8 cellular contexts compared by ENCODE assay signal in the genomic region with DNA sequence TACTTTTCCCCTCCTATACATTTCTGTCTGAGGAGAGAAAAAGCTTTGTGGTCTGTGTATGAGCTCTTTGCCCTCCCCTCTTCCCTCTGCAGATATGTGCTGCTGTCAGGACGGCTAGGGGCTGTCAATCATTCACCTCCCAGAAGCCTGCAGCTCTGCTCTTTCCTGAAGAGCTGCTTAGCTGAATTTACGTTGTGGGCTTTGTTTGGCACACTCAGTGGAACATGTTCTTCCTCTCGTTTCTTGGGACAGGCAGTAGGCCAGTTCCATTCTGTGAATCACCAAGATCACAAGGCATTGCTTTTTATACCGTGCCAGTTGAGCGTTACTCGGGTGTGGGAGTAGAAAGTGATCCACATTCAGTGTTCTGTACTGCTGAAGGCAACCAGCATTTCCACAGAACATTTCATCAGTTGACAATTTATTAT.
DNase-seq lines count a peak whose midpoint lies in the region; ATAC-seq and TF ChIP-seq lines count a peak whose summit lies in the region.

No MANE protein-coding gene starts in this region.

- H3K4me1 ChIP-seq in endodermal cell (ENCODE audit: control insufficient read depth, insufficient read depth, low read length): peaks cover 8% of the 10 kb centered on the region

- ATAC-seq in activated T-cell treated with anti-CD3 and anti-CD28 coated beads, Interleukin-2, amount 50 U/mL, for 72 hours (replicated peaks in 1 of 2): no peak
- ATAC-seq in left cardiac atrium (peak; percentile 94 to 96), HG03469 (IDR thresholded peaks at IDR 0.05; ENCODE audit: unreplicated experiment) (no peak)
- ATAC-seq in stimulated activated naive B cell treated with anti-CD40 and anti-IgM and Interleukin-4, amounts not matched to agents 10 μg/mL and 1 μg/mL and 100 μg/mL, for 72 hours (replicated peaks): peak; percentile 45 to 46

- peaks cover 48% of the 10 kb centered on the region for H3K4me1 Mint-ChIP-seq in activated T-cell treated with anti-CD3 and anti-CD28 coated beads, Interleukin-2, amount 50 U/mL, for 24 hours (ENCODE audit: low read depth)
- H3K4me1 Mint-ChIP-seq in activated T-cell treated with anti-CD3 and anti-CD28 coated beads, Interleukin-2, amount 50 U/mL, for 72 hours (ENCODE audit: low read depth): peaks cover 50% of the 10 kb centered on the region
- peaks cover 5 to 6% of the 10 kb centered on the region in 2 donors for H3K4me1 Mint-ChIP-seq in stimulated activated naive B cell treated with anti-CD40 and anti-IgM and Interleukin-4, amounts not matched to agents 10 μg/mL and 1 μg/mL and 100 μg/mL, for 72 hours
- H3K4me1 Mint-ChIP-seq in endodermal cell: peaks cover 14% of the 10 kb centered on the region

- intact Hi-C loops in left cardiac atrium (cut with DNase I): loop anchor here in 1 of 2 donors (5.0 kb wide), 1 partner anchor 286 kb away; no protein-coding TSS in a partner anchor

- no peak overlapping the region for H3K9ac ChIP-seq in endodermal cell (ENCODE audit: extremely low read depth, low read length, poor library complexity, severe bottlenecking)

- H3K4me3 Mint-ChIP-seq in activated T-cell treated with anti-CD3 and anti-CD28 coated beads, Interleukin-2, amount 50 U/mL, for 24 hours: no peak overlapping the region
- peak overlapping the region; percentile 27 to 29 for H3K4me3 Mint-ChIP-seq in activated T-cell treated with anti-CD3 and anti-CD28 coated beads, Interleukin-2, amount 50 U/mL, for 72 hours
- no peak overlapping the region for H3K4me3 Mint-ChIP-seq in stimulated activated naive B cell treated with anti-CD40 and anti-IgM and Interleukin-4, amounts not matched to agents 10 μg/mL and 1 μg/mL and 100 μg/mL, for 72 hours
- H3K4me3 Mint-ChIP-seq in endodermal cell: no peak overlapping the region

- no peaks in the 10 kb centered on the region for H3K9me3 ChIP-seq in endodermal cell (ENCODE audit: control insufficient read depth, low read length)

- 80 to 89% methylated on average over 2 to 6 of the region's 6 CpGs for WGBS in endodermal cell (ENCODE audit: insufficient coverage in 1 of 2, insufficient read length in 1 of 2), 2 experiments

- no peak overlapping the region for H3K27ac ChIP-seq in endodermal cell (ENCODE audit: low read depth, low read length)

- no peaks in the 10 kb centered on the region for H3K36me3 Mint-ChIP-seq in activated T-cell treated with anti-CD3 and anti-CD28 coated beads, Interleukin-2, amount 50 U/mL, for 24 hours (ENCODE audit: low read depth)
- no peaks in the 10 kb centered on the region for H3K36me3 Mint-ChIP-seq in activated T-cell treated with anti-CD3 and anti-CD28 coated beads, Interleukin-2, amount 50 U/mL, for 72 hours (ENCODE audit: insufficient read depth in 2 of 2)
- H3K36me3 Mint-ChIP-seq in stimulated activated naive B cell treated with anti-CD40 and anti-IgM and Interleukin-4, amounts not matched to agents 10 μg/mL and 1 μg/mL and 100 μg/mL, for 72 hours: no peaks in the 10 kb centered on the region
- H3K36me3 Mint-ChIP-seq in endodermal cell (ENCODE audit: low read depth): no peaks in the 10 kb centered on the region

- TF ChIP-seq CTCF in endodermal cell (conservative IDR thresholded peaks at IDR 0.05): no peak

- DNase-seq in activated T-cell treated with anti-CD3 and anti-CD28 coated beads, Interleukin-2, amount 50 U/mL, for 24 hours: no peak
- DNase-seq in activated T-cell treated with anti-CD3 and anti-CD28 coated beads for 4 hours: no peak
- DNase-seq in activated T-cell treated with anti-CD3 and anti-CD28 coated beads, Interleukin-2, amount 50 U/mL, for 72 hours: no peak
- peak; percentile 81 for DNase-seq in left cardiac atrium
- DNase-seq in stimulated activated naive B cell treated with anti-CD40 and anti-IgM and Interleukin-4, amounts not matched to agents 10 μg/mL and 1 μg/mL and 100 μg/mL, for 72 hours: no peak
- DNase-seq in NCI-H1092 (lab: John Stamatoyannopoulos, UW): no peak
- no peak for DNase-seq in endodermal cell

- H3K27me3 ChIP-seq in endodermal cell (ENCODE audit: control insufficient read depth, insufficient read depth, low read length, poor library complexity, severe bottlenecking): no peaks in the 10 kb centered on the region

- H3K4me3 ChIP-seq in endodermal cell (ENCODE audit: low read length): no peak overlapping the region

- no peaks in the 10 kb centered on the region for H3K9me3 Mint-ChIP-seq in activated T-cell treated with anti-CD3 and anti-CD28 coated beads, Interleukin-2, amount 50 U/mL, for 24 hours
- H3K9me3 Mint-ChIP-seq in activated T-cell treated with anti-CD3 and anti-CD28 coated beads, Interleukin-2, amount 50 U/mL, for 72 hours: no peaks in the 10 kb centered on the region
- H3K9me3 Mint-ChIP-seq in stimulated activated naive B cell treated with anti-CD40 and anti-IgM and Interleukin-4, amounts not matched to agents 10 μg/mL and 1 μg/mL and 100 μg/mL, for 72 hours: no peaks in the 10 kb centered on the region
- no peaks in the 10 kb centered on the region for H3K9me3 Mint-ChIP-seq in endodermal cell

- H3K36me3 ChIP-seq in endodermal cell (ENCODE audit: control insufficient read depth, insufficient read depth, low read length): no peaks in the 10 kb centered on the region

- H3K27ac Mint-ChIP-seq in activated T-cell treated with anti-CD3 and anti-CD28 coated beads, Interleukin-2, amount 50 U/mL, for 24 hours: peak overlapping the region; percentile 39
- no peak overlapping the region for H3K27ac Mint-ChIP-seq in activated T-cell treated with anti-CD3 and anti-CD28 coated beads, Interleukin-2, amount 50 U/mL, for 72 hours
- no peak overlapping the region for H3K27ac Mint-ChIP-seq in stimulated activated naive B cell treated with anti-CD40 and anti-IgM and Interleukin-4, amounts not matched to agents 10 μg/mL and 1 μg/mL and 100 μg/mL, for 72 hours
- no peak overlapping the region for H3K27ac Mint-ChIP-seq in endodermal cell

- H3K27me3 Mint-ChIP-seq in activated T-cell treated with anti-CD3 and anti-CD28 coated beads, Interleukin-2, amount 50 U/mL, for 24 hours: no peaks in the 10 kb centered on the region
- peaks cover 8% of the 10 kb centered on the region for H3K27me3 Mint-ChIP-seq in activated T-cell treated with anti-CD3 and anti-CD28 coated beads, Interleukin-2, amount 50 U/mL, for 72 hours (ENCODE audit: low read depth)
- H3K27me3 Mint-ChIP-seq in stimulated activated naive B cell treated with anti-CD40 and anti-IgM and Interleukin-4, amounts not matched to agents 10 μg/mL and 1 μg/mL and 100 μg/mL, for 72 hours: no peaks in the 10 kb centered on the region
- no peaks in the 10 kb centered on the region for H3K27me3 Mint-ChIP-seq in endodermal cell (ENCODE audit: insufficient read depth)

Comparison
In these comparisons a context has a peak if more than half of its experiments do, and no peak if none do; other contexts are left out.
1. H3K4me3 Mint-ChIP-seq: peak in activated T-cell treated with anti-CD3 and anti-CD28 coated beads, Interleukin-2, amount 50 U/mL, for 72 hours (2 of 2); none in activated T-cell treated with anti-CD3 and anti-CD28 coated beads, Interleukin-2, amount 50 U/mL, for 24 hours (single experiment), stimulated activated naive B cell treated with anti-CD40 and anti-IgM and Interleukin-4, amounts not matched to agents 10 μg/mL and 1 μg/mL and 100 μg/mL, for 72 hours (0 of 2) and endodermal cell (single experiment).
2. ATAC-seq: peak in left cardiac atrium (2 of 2) and stimulated activated naive B cell treated with anti-CD40 and anti-IgM and Interleukin-4, amounts not matched to agents 10 μg/mL and 1 μg/mL and 100 μg/mL, for 72 hours (2 of 2); none in activated T-cell treated with anti-CD3 and anti-CD28 coated beads, Interleukin-2, amount 50 U/mL, for 72 hours (0 of 2) and HG03469 (single experiment).